In genomic region chr6:147200711-147201110, GRCh38 we compare ENCODE assay signal across 28 cellular contexts.
"Had no signal": no experiment of that assay in that cellular context is flagged by ENCODE, and none has a peak within 500 bp of the region (broad histone marks: within the 10 kb centered on the region; RNA-seq: fewer than 3 reads in every experiment).

No MANE protein-coding gene starts in this region.

- H3K4me2 ChIP-seq: smooth muscle cell had no signal

- H3K27ac ChIP-seq: coronary artery, esophagus muscularis mucosa, foreskin keratinocyte, gastroesophageal sphincter, heart left ventricle, lower lobe of right lung, psoas muscle, thoracic aorta, tibial nerve, upper lobe of left lung had no signal

- H3K36me3 ChIP-seq: esophagus muscularis mucosa, gastroesophageal sphincter, heart left ventricle, lower lobe of right lung, thoracic aorta, tibial nerve, upper lobe of left lung had no signal

- H3K27me3 ChIP-seq: esophagus muscularis mucosa, foreskin keratinocyte, gastroesophageal sphincter, heart left ventricle, hepatocyte, tibial nerve, upper lobe of left lung had no signal

- H3K4me3 ChIP-seq: coronary artery, esophagus muscularis mucosa, gastroesophageal sphincter, heart left ventricle, hepatocyte, lower lobe of right lung, psoas muscle, thoracic aorta, tibial nerve, upper lobe of left lung had no signal

- H3K9me3 ChIP-seq: esophagus muscularis mucosa, gastroesophageal sphincter, heart left ventricle, lower lobe of right lung, psoas muscle, thoracic aorta, tibial nerve, upper lobe of left lung had no signal

- DNase-seq: dermis blood vessel endothelial cell; effector memory CD4-positive, alpha-beta T cell; foreskin keratinocyte; heart left ventricle; left cardiac atrium; left ventricle myocardium superior; lower lobe of right lung; naive thymus-derived CD8-positive, alpha-beta T cell; nephron progenitor cell; nucleus accumbens; posterior cingulate gyrus; psoas muscle; right cardiac atrium; stimulated activated CD4-positive, alpha-beta T cell treated with anti-CD3 and anti-CD28 coated beads, Interleukin-12 subunit alpha, Interleukin-12 subunit beta, amount 100 ng/mL, for 4 hours; stimulated activated CD4-positive, alpha-beta T cell treated with anti-CD3 and anti-CD28 coated beads, Interleukin-1b, Interleukin-23, amount 100 ng/mL, for 48 hours; stimulated activated CD4-positive, alpha-beta T cell treated with anti-CD3 and anti-CD28 coated beads, Interleukin-4, amount 100 ng/mL, for 1 hour; stimulated activated CD8-positive, alpha-beta memory T cell treated with anti-CD3 and anti-CD28 coated beads, Interleukin-4, amount 100 ng/mL, for 48 hours; stimulated activated naive CD4-positive, alpha-beta T cell treated with Interleukin-2 at 50 U/mL for 16 hours; substantia nigra; upper lobe of left lung had no signal

- FAIRE-seq: urothelium cell line had no signal

- ATAC-seq: foreskin keratinocyte; gastroesophageal sphincter; heart left ventricle; left cardiac atrium; left ventricle myocardium superior; lower lobe of right lung; naive thymus-derived CD8-positive, alpha-beta T cell; psoas muscle; right cardiac atrium had no signal
